In the genomic region with DNA sequence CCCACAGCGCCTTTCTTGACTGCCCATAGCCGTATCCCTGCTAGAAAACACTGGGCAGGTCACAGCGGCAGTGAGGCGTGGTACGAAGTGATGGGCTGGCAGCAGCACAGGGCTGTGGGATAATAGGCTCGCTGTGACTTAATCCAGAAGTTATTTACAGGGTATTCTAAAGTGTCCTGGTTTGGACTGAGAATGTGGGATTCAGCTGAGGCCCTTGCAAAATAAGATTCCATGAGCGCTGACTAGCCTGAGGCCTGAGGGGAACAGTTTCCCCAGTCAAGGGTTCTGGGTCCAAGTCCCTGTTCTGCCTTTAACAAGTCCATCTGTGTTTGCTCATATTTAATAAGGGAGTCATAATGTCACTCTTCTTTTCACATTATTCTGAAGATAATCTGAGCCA, we compare ENCODE assay signal across 1 cellular context.
TF ChIP-seq lines count a peak whose summit lies in the region.

No MANE protein-coding gene starts in this region.

TF ChIP-seq in SK-N-SH, 30 proteins besides CTCF, POLR2A, EP300 and RAD21 (continued from another document):
- TF ChIP-seq JUND (IDR thresholded peaks at IDR 0.05) (no peak), MXI1 (IDR thresholded peaks at IDR 0.05; ENCODE audit: low read depth, low read length) (no peak), FOXJ3 (CRISPR knock-in tag; IDR thresholded peaks at IDR 0.05) (no peak), CHD2 (IDR thresholded peaks at IDR 0.05; ENCODE audit: low read length, partially characterized antibody) (no peak)
- TF ChIP-seq, protein P1, sequence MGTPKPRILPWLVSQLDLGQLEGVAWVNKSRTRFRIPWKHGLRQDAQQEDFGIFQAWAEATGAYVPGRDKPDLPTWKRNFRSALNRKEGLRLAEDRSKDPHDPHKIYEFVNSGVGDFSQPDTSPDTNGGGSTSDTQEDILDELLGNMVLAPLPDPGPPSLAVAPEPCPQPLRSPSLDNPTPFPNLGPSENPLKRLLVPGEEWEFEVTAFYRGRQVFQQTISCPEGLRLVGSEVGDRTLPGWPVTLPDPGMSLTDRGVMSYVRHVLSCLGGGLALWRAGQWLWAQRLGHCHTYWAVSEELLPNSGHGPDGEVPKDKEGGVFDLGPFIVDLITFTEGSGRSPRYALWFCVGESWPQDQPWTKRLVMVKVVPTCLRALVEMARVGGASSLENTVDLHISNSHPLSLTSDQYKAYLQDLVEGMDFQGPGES (IDR thresholded peaks at IDR 0.05; ENCODE audit: low read depth, low read length): no peak
- TF ChIP-seq, protein P2, sequence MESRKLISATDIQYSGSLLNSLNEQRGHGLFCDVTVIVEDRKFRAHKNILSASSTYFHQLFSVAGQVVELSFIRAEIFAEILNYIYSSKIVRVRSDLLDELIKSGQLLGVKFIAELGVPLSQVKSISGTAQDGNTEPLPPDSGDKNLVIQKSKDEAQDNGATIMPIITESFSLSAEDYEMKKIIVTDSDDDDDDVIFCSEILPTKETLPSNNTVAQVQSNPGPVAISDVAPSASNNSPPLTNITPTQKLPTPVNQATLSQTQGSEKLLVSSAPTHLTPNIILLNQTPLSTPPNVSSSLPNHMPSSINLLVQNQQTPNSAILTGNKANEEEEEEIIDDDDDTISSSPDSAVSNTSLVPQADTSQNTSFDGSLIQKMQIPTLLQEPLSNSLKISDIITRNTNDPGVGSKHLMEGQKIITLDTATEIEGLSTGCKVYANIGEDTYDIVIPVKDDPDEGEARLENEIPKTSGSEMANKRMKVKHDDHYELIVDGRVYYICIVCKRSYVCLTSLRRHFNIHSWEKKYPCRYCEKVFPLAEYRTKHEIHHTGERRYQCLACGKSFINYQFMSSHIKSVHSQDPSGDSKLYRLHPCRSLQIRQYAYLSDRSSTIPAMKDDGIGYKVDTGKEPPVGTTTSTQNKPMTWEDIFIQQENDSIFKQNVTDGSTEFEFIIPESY (IDR thresholded peaks at IDR 0.05; ENCODE audit: borderline replicate concordance, low read depth): no peak
- TF ChIP-seq, protein P3, sequence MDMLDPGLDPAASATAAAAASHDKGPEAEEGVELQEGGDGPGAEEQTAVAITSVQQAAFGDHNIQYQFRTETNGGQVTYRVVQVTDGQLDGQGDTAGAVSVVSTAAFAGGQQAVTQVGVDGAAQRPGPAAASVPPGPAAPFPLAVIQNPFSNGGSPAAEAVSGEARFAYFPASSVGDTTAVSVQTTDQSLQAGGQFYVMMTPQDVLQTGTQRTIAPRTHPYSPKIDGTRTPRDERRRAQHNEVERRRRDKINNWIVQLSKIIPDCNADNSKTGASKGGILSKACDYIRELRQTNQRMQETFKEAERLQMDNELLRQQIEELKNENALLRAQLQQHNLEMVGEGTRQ (IDR thresholded peaks at IDR 0.05; ENCODE audit: borderline replicate concordance, low read depth, low read length): no peak
